ENCODE assay signal across 22 cellular contexts in the genomic region with DNA sequence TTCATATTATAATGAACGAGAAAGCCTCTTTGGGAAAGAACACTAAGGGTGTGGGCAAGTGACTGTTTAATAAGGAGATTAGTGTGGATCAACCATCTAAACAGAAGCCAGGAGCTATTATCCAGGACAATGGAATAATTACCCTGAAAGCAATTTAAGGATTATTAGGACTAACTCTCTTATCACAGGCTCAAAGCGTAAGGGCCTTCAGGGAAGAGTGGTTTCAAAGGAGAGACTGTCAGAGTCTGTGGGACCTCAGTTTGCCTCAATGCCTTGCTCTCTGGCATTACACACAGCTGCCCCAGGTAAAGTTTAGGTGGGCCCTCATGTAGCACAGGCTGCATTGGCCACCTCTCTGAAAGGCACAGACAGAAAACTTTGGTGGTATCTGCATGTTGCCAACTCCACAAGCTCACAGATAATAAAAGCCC.
A peak's percentile ranks its signal among the peaks of the same experiment; 100 is the strongest.
DNase-seq lines count a peak whose midpoint lies in the region; ATAC-seq and TF ChIP-seq lines count a peak whose summit lies in the region.
"Had no signal": no experiment of that assay in that cellular context is flagged by ENCODE, and none has a peak within 500 bp of the region (broad histone marks: within the 10 kb centered on the region; RNA-seq: fewer than 3 reads in every experiment).

No MANE protein-coding gene starts in this region.

- no peak for TF ChIP-seq POLR2A in IMR-90 (IDR thresholded peaks at IDR 0.05; ENCODE audit: low read depth, low read length)

- H2BK5ac ChIP-seq in IMR-90 (ENCODE audit: low read depth, low read length, poor library complexity, severe bottlenecking), result no peak overlapping the region

- no peaks in the 10 kb centered on the region for H3K9me3 Mint-ChIP-seq in endodermal cell
- H3K9me3 Mint-ChIP-seq in activated T-cell treated with anti-CD3 and anti-CD28 coated beads, Interleukin-2, amount 50 U/mL, for 72 hours, result peaks cover 10 to 11% of the 10 kb centered on the region in 2 donors

- no peak overlapping the region for H2AK9ac ChIP-seq in IMR-90 (replicated peaks; ENCODE audit: low read depth, low read length, poor library complexity)

- H2BK15ac ChIP-seq in IMR-90 (ENCODE audit: low read depth, low read length), result no peak overlapping the region

- WGBS in IMR-90 (ENCODE audit: extremely low coverage in 2 of 2, insufficient read length in 1 of 2), 2 experiments, result no CpG with 5 or more reads among the region's 2 CpGs
- 23 to 100% methylated on average over 1 to 2 of the region's 2 CpGs for WGBS in endodermal cell (ENCODE audit: insufficient coverage in 1 of 2, insufficient read length in 1 of 2), 2 experiments

- H3K4me2 ChIP-seq in IMR-90 (ENCODE audit: low read depth, low read length), result no peak overlapping the region
- H3K4me2 ChIP-seq: KMS-11, SK-N-SH had no signal

- no peak overlapping the region for H2BK120ac ChIP-seq in IMR-90 (ENCODE audit: low read depth, low read length)

- CTCF ChIA-PET in IMR-90 (lab: Yijun Ruan, JAX), result no interaction called here

- no peaks in the 10 kb centered on the region for H4K20me1 ChIP-seq in IMR-90 (ENCODE audit: insufficient read depth, low read length)

- ATAC-seq in IMR-90 (ENCODE audit: low read depth) (no peak), HG03521 (IDR thresholded peaks at IDR 0.05; ENCODE audit: unreplicated experiment) (no peak)
- no peak for ATAC-seq in activated CD4-positive, CD25-positive, alpha-beta regulatory T cell treated with anti-CD3 and anti-CD28 coated beads, Interleukin-2, amount 50 U/mL, for 24 hours
- no peak for ATAC-seq in activated T-cell treated with anti-CD3 and anti-CD28 coated beads, Interleukin-2, amount 50 U/mL, for 72 hours (replicated peaks in 1 of 2)
- ATAC-seq: Panc1 had no signal

- intact Hi-C loops in IMR-90 (cut with micrococcal nuclease), result no loop called here

- H3K79me1 ChIP-seq in IMR-90 (ENCODE audit: low read depth in 1 of 2, low read length in 2 of 2), result no peaks in the 10 kb centered on the region

- no peaks in the 10 kb centered on the region for H3K36me3 ChIP-seq in IMR-90 (ENCODE audit: control insufficient read depth, insufficient read depth, low read length)
- H3K36me3 ChIP-seq in endodermal cell (ENCODE audit: control insufficient read depth, insufficient read depth, low read length), result no peaks in the 10 kb centered on the region

- H3K27ac ChIP-seq in IMR-90 (ENCODE audit: insufficient read depth, low read length), result no peak overlapping the region
- H3K27ac ChIP-seq in endodermal cell (ENCODE audit: low read depth, low read length), result no peak overlapping the region
- H3K27ac ChIP-seq: C4-2B, GM23248, KMS-11 had no signal

- no peak overlapping the region for H2AK5ac ChIP-seq in IMR-90 (ENCODE audit: low read depth, low read length)

- no peak overlapping the region for H3K4me3 ChIP-seq in IMR-90 (ENCODE audit: insufficient read depth, low read depth, low read length)
- H3K4me3 ChIP-seq in endodermal cell (ENCODE audit: low read length), result no peak overlapping the region
- H3K4me3 ChIP-seq: GM23248 had no signal

- no peak overlapping the region for H3K18ac ChIP-seq in IMR-90 (ENCODE audit: low read depth, low read length)

- dilution Hi-C loops in IMR-90 (cut with HindIII; ENCODE audit: low sequenced_read_pairs, unreplicated experiment), result no loop called here

- no peaks in the 10 kb centered on the region for H3K36me3 Mint-ChIP-seq in endodermal cell (ENCODE audit: low read depth)
- H3K36me3 Mint-ChIP-seq in activated T-cell treated with anti-CD3 and anti-CD28 coated beads, Interleukin-2, amount 50 U/mL, for 72 hours (ENCODE audit: insufficient read depth in 2 of 2), result peaks cover 0 to 1% of the 10 kb centered on the region in 2 donors
- H3K36me3 Mint-ChIP-seq: CD8-positive, alpha-beta memory T cell had no signal

- H3K4me1 Mint-ChIP-seq in endodermal cell, result peaks cover 43% of the 10 kb centered on the region
- H3K4me1 Mint-ChIP-seq in activated T-cell treated with anti-CD3 and anti-CD28 coated beads, Interleukin-2, amount 50 U/mL, for 72 hours (ENCODE audit: low read depth), result no peaks in the 10 kb centered on the region
- H3K4me1 Mint-ChIP-seq: CD8-positive, alpha-beta memory T cell had no signal

- H4K8ac ChIP-seq in IMR-90 (ENCODE audit: low read depth in 2 of 2, low read length in 2 of 2), result no peak overlapping the region

- H4K5ac ChIP-seq in IMR-90 (ENCODE audit: low read depth, low read length), result no peak overlapping the region

- no peaks in the 10 kb centered on the region for H3K4me1 ChIP-seq in IMR-90 (ENCODE audit: control insufficient read depth, insufficient read depth, low read length)
- H3K4me1 ChIP-seq in endodermal cell (ENCODE audit: control insufficient read depth, insufficient read depth, low read length), result peaks cover 6% of the 10 kb centered on the region

- no peak overlapping the region for H3K56ac ChIP-seq in IMR-90 (ENCODE audit: extremely low read depth, insufficient read depth, low read length)

- H2BK20ac ChIP-seq in IMR-90 (ENCODE audit: low read depth, low read length), result no peak overlapping the region

- peak overlapping the region; percentile 19 for H2AFZ ChIP-seq in IMR-90 (replicated peaks; ENCODE audit: low read length, poor library complexity)
- H2AFZ ChIP-seq: GM23248 had no signal

- TF ChIP-seq RAD21 in IMR-90 (IDR thresholded peaks at IDR 0.05; ENCODE audit: low read length), result no peak

- no peak overlapping the region for H3K23ac ChIP-seq in IMR-90 (ENCODE audit: low read depth, low read length)

- no TSS peak for BruUV-seq in IMR-90 (replicated peaks; lab: Mats Ljungman, UMichigan)

- no peak overlapping the region for H3K9ac ChIP-seq in IMR-90 (ENCODE audit: low read depth, low read length)
- no peak overlapping the region for H3K9ac ChIP-seq in endodermal cell (ENCODE audit: extremely low read depth, low read length, poor library complexity, severe bottlenecking)
- H3K9ac ChIP-seq: GM23248, KMS-11, SK-N-SH had no signal

- in situ Hi-C loops in IMR-90 (cut with MboI; ENCODE audit: low sequenced_read_pairs), result no loop called here

- H3K4ac ChIP-seq in IMR-90 (ENCODE audit: low read depth, low read length), result no peak overlapping the region

- H3K27me3 ChIP-seq in IMR-90 (ENCODE audit: control insufficient read depth, insufficient read depth, low read length), result no peaks in the 10 kb centered on the region
- H3K27me3 ChIP-seq in endodermal cell (ENCODE audit: control insufficient read depth, insufficient read depth, low read length, poor library complexity, severe bottlenecking), result peaks cover 43% of the 10 kb centered on the region

- TF ChIP-seq CTCF in IMR-90 (conservative IDR thresholded peaks at IDR 0.05; ENCODE audit: low read depth, low read length) (no peak), endodermal cell (conservative IDR thresholded peaks at IDR 0.05) (no peak)

- DNase-seq in D341Med (ENCODE audit: low spot score) (peak; percentile 59), IMR-90 (no peak), NCI-H524 treated with DMSO at 0.1 percent for 48 hours (lab: John Stamatoyannopoulos, UW) (peak; percentile 71), endodermal cell (peak; percentile 60), NCI-H446 treated with DMSO at 0.1 percent for 48 hours (lab: John Stamatoyannopoulos, UW) (no peak)
- DNase-seq in activated T-cell treated with anti-CD3 and anti-CD28 coated beads, Interleukin-2, amount 50 U/mL, for 72 hours, result no peak
- DNase-seq: CD8-positive, alpha-beta memory T cell; DMS79; GM23248; HCEC 1CT; NCI-H1105 treated with DMSO at 0.1 percent for 48 hours; NCI-H1930; NCI-H226; NCI-H526; NK-92 treated with Interleukin-12 subunit alpha and Interleukin-12 subunit beta, amount 100 ng/mL, for 24 hours; SIG-M5; SK-N-SH had no signal

- H3K4me3 Mint-ChIP-seq in endodermal cell, result peak overlapping the region; percentile 0
- H3K4me3 Mint-ChIP-seq in activated T-cell treated with anti-CD3 and anti-CD28 coated beads, Interleukin-2, amount 50 U/mL, for 72 hours, result no peak overlapping the region
- H3K4me3 Mint-ChIP-seq: CD8-positive, alpha-beta memory T cell had no signal

- peaks cover 10% of the 10 kb centered on the region for H3K27me3 Mint-ChIP-seq in endodermal cell (ENCODE audit: insufficient read depth)
- no peaks in the 10 kb centered on the region for H3K27me3 Mint-ChIP-seq in activated T-cell treated with anti-CD3 and anti-CD28 coated beads, Interleukin-2, amount 50 U/mL, for 72 hours (ENCODE audit: low read depth)
- H3K27me3 Mint-ChIP-seq: CD8-positive, alpha-beta memory T cell had no signal

- H3K9me3 ChIP-seq in IMR-90 (ENCODE audit: control insufficient read depth, insufficient read depth, low read length) (no peaks in the 10 kb centered on the region), endodermal cell (ENCODE audit: control insufficient read depth, low read length) (peaks cover 8% of the 10 kb centered on the region)
- H3K9me3 ChIP-seq: SK-N-SH had no signal

- POLR2A ChIA-PET in IMR-90 (lab: Charles Lee; ENCODE audit: unreplicated experiment), result no interaction called here

- H3K14ac ChIP-seq in IMR-90 (replicated peaks; ENCODE audit: low read depth, low read length), result no peak overlapping the region

- no peaks in the 10 kb centered on the region for H3K9me1 ChIP-seq in IMR-90 (ENCODE audit: insufficient read depth, low read length)

- peak overlapping the region; percentile 54 for H3K27ac Mint-ChIP-seq in endodermal cell
- no peak overlapping the region for H3K27ac Mint-ChIP-seq in activated T-cell treated with anti-CD3 and anti-CD28 coated beads, Interleukin-2, amount 50 U/mL, for 72 hours
- H3K27ac Mint-ChIP-seq: CD8-positive, alpha-beta memory T cell had no signal

- H4K91ac ChIP-seq in IMR-90 (ENCODE audit: insufficient read depth, low read depth, low read length), result no peak overlapping the region

TF ChIP-seq in IMR-90, 13 proteins besides CTCF, POLR2A, EP300 and RAD21 (continues in another document):
- TF ChIP-seq MAZ (IDR thresholded peaks at IDR 0.05; ENCODE audit: borderline replicate concordance, low read depth, low read length) (no peak), CHD1 (IDR thresholded peaks at IDR 0.05; ENCODE audit: low read depth, low read length) (no peak), RFX5 (IDR thresholded peaks at IDR 0.05; ENCODE audit: low read depth, low read length) (no peak), BHLHE40 (IDR thresholded peaks at IDR 0.05; ENCODE audit: low read depth, low read length) (no peak), MXI1 (IDR thresholded peaks at IDR 0.05; ENCODE audit: borderline replicate concordance, low read depth, low read length) (no peak), NFE2L2 (IDR thresholded peaks at IDR 0.05; ENCODE audit: low read depth, low read length) (no peak), MAFK (IDR thresholded peaks at IDR 0.05; ENCODE audit: low read depth, low read length) (no peak)
- TF ChIP-seq, protein P1, sequence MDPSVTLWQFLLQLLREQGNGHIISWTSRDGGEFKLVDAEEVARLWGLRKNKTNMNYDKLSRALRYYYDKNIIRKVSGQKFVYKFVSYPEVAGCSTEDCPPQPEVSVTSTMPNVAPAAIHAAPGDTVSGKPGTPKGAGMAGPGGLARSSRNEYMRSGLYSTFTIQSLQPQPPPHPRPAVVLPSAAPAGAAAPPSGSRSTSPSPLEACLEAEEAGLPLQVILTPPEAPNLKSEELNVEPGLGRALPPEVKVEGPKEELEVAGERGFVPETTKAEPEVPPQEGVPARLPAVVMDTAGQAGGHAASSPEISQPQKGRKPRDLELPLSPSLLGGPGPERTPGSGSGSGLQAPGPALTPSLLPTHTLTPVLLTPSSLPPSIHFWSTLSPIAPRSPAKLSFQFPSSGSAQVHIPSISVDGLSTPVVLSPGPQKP (IDR thresholded peaks at IDR 0.05; ENCODE audit: borderline replicate concordance, low read depth, low read length), result no peak

Comparison
In these comparisons a context has a peak if more than half of its experiments do, and no peak if none do; other contexts are left out.
1. DNase-seq: peak in D341Med (single experiment), NCI-H524 treated with DMSO at 0.1 percent for 48 hours (single experiment) and endodermal cell (single experiment); none in IMR-90 (single experiment), NCI-H446 treated with DMSO at 0.1 percent for 48 hours (single experiment) and activated T-cell treated with anti-CD3 and anti-CD28 coated beads, Interleukin-2, amount 50 U/mL, for 72 hours (0 of 2).